ENCODE assay signal across 16 cellular contexts in genomic region chr7:56053993-56054392, GRCh38. TPM values are rescaled to one million over a fixed set of nuclear protein-coding genes. Genes with fewer than 3 reads are reported as not detected.
DNase-seq lines count a peak whose midpoint lies in the region; ATAC-seq and TF ChIP-seq lines count a peak whose summit lies in the region.
"Had no signal": no experiment of that assay in that cellular context is flagged by ENCODE, and none has a peak within 500 bp of the region (broad histone marks: within the 10 kb centered on the region; RNA-seq: fewer than 3 reads in every experiment).

No MANE protein-coding gene starts in this region.

- no peaks in the 10 kb centered on the region for H3K27me3 Mint-ChIP-seq in T-helper 1 cell treated with Interleukin-12 subunit alpha and Interleukin-12 subunit beta and Interleukin-4 antibody, amounts not matched to agents 30 μg/mL and 1 μg/mL, for 36 hours (ENCODE audit: low read depth)
- H3K27me3 Mint-ChIP-seq in H9 (ENCODE audit: low read depth) (no peaks in the 10 kb centered on the region), natural killer cell (ENCODE audit: low read depth in 2 of 2) (no peaks in the 10 kb centered on the region)
- H3K27me3 Mint-ChIP-seq in activated T-helper 1 cell treated with anti-CD3 and anti-CD28 coated beads, Interleukin-12 subunit alpha, Interleukin-12 subunit beta, Interleukin-2, Interleukin-4 antibody, amounts not matched to agents 30 ng/mL and 10 ng/mL and 1 ng/mL, durations not matched to agents 14 hours and 24 hours and 36 hours (ENCODE audit: insufficient read depth): no peaks in the 10 kb centered on the region

- no peak overlapping the region for H2AFZ ChIP-seq in H9 (ENCODE audit: low read length)

- peaks cover 28% of the 10 kb centered on the region for H3K4me1 Mint-ChIP-seq in T-helper 1 cell treated with Interleukin-12 subunit alpha and Interleukin-12 subunit beta and Interleukin-4 antibody, amounts not matched to agents 30 μg/mL and 1 μg/mL, for 36 hours (ENCODE audit: low read depth)
- H3K4me1 Mint-ChIP-seq in H9: peaks cover 7 to 25% of the 10 kb centered on the region in 2 experiments
- H3K4me1 Mint-ChIP-seq in activated T-helper 1 cell treated with anti-CD3 and anti-CD28 coated beads, Interleukin-12 subunit alpha, Interleukin-12 subunit beta, Interleukin-2, Interleukin-4 antibody, amounts not matched to agents 30 ng/mL and 10 ng/mL and 1 ng/mL, durations not matched to agents 14 hours and 24 hours and 36 hours (ENCODE audit: low read depth): peaks cover 51% of the 10 kb centered on the region
- H3K4me1 Mint-ChIP-seq in natural killer cell: peaks cover 4 to 18% of the 10 kb centered on the region in 2 donors

- peaks cover 5% of the 10 kb centered on the region for H3K79me1 ChIP-seq in H9 (ENCODE audit: insufficient read depth, low read depth, low read length, poor library complexity, severe bottlenecking)

- H3K36me3 Mint-ChIP-seq in T-helper 1 cell treated with Interleukin-12 subunit alpha and Interleukin-12 subunit beta and Interleukin-4 antibody, amounts not matched to agents 30 μg/mL and 1 μg/mL, for 36 hours (ENCODE audit: low read depth): peaks cover 40% of the 10 kb centered on the region
- peaks cover 58 to 70% (median 69%) of the 10 kb centered on the region in 3 experiments for H3K36me3 Mint-ChIP-seq in H9 (ENCODE audit: insufficient read depth in 1 of 3, low read depth in 3 of 3)
- peaks cover 49% of the 10 kb centered on the region for H3K36me3 Mint-ChIP-seq in activated T-helper 1 cell treated with anti-CD3 and anti-CD28 coated beads, Interleukin-12 subunit alpha, Interleukin-12 subunit beta, Interleukin-2, Interleukin-4 antibody, amounts not matched to agents 30 ng/mL and 10 ng/mL and 1 ng/mL, durations not matched to agents 14 hours and 24 hours and 36 hours (ENCODE audit: low read depth)
- H3K36me3 Mint-ChIP-seq in natural killer cell: peaks cover 6% of the 10 kb centered on the region

- no peak overlapping the region for H3K9ac ChIP-seq in H9 (ENCODE audit: extremely low read depth, insufficient read length, low read length)

- no peak overlapping the region for H2BK15ac ChIP-seq in H9 (ENCODE audit: low read depth, low read length)

- H2BK20ac ChIP-seq in H9 (ENCODE audit: low read depth, low read length, poor library complexity, severe bottlenecking): no peak overlapping the region

- no peak overlapping the region for H3K4me2 ChIP-seq in H9 (ENCODE audit: insufficient read depth, insufficient read length, low read length)

- no peak overlapping the region for H3K27ac ChIP-seq in H9 (ENCODE audit: insufficient read length, low read depth, low read length)
- H3K27ac ChIP-seq: SJCRH30 had no signal

- H3K14ac ChIP-seq in H9 (ENCODE audit: insufficient read depth, low read length): no peak overlapping the region

- no peak overlapping the region for H4K91ac ChIP-seq in H9 (ENCODE audit: insufficient read length, low read depth, low read length)

- no peak overlapping the region for H3K23ac ChIP-seq in H9 (ENCODE audit: insufficient read length, low read depth, low read length)

- H2BK12ac ChIP-seq in H9 (ENCODE audit: insufficient read length, low read depth, low read length): no peak overlapping the region

- TF ChIP-seq CTCF in H9 (conservative IDR thresholded peaks at IDR 0.05) (no peak), natural killer cell (IDR thresholded peaks at IDR 0.05) (no peak)

- H3K79me2 ChIP-seq in H9 (ENCODE audit: insufficient read depth, low read length): peaks cover 15% of the 10 kb centered on the region; the same call in 1 of the 2 replicates

- H3K56ac ChIP-seq in H9 (ENCODE audit: insufficient read length, low read depth, low read length): no peak overlapping the region

- intact Hi-C loops in activated T-helper 1 cell treated with anti-CD3 and anti-CD28 coated beads, Interleukin-12 subunit alpha, Interleukin-12 subunit beta, Interleukin-2, Interleukin-4 antibody, amounts not matched to agents 30 ng/mL and 10 ng/mL and 1 ng/mL, durations not matched to agents 14 hours and 24 hours and 36 hours (cut with micrococcal nuclease): loop anchor here (5.0 kb wide), 3 partner anchors 153 to 522 kb away; partner anchors contain the start of gene VOPP1
- intact Hi-C loops in natural killer cell (cut with micrococcal nuclease): loop anchor here (5.0 to 10.0 kb wide), 2 partner anchors 53 to 479 kb away; partner anchors contain the start of genes CHCHD2 and VOPP1
- intact Hi-C loops in left cardiac atrium (cut with DNase I): no loop called here

- ATAC-seq in natural killer cell: no peak
- no peak for ATAC-seq in GM21390 (IDR thresholded peaks at IDR 0.05; ENCODE audit: unreplicated experiment)
- no peak for ATAC-seq in left cardiac atrium

- no peak overlapping the region for H3K18ac ChIP-seq in H9 (ENCODE audit: insufficient read length, low read depth, low read length)

- H3K23me2 ChIP-seq in H9 (ENCODE audit: insufficient read length, low read depth, low read length, poor library complexity, severe bottlenecking): peaks cover 5% of the 10 kb centered on the region

- no peak overlapping the region for H3T11ph ChIP-seq in H9 (ENCODE audit: low read length)

- no CpG with 5 or more reads among the region's 2 CpGs for WGBS in H9 (ENCODE audit: extremely low coverage, insufficient read length, low lambda C conversion rate)

- no peak overlapping the region for H2BK5ac ChIP-seq in H9 (ENCODE audit: insufficient read length, low read length)

- no peak overlapping the region for H2BK120ac ChIP-seq in H9 (ENCODE audit: low read depth, low read length, poor library complexity, severe bottlenecking)

- H4K8ac ChIP-seq in H9 (replicated peaks; ENCODE audit: insufficient read length, low read depth, low read length): no peak overlapping the region

- no peaks in the 10 kb centered on the region for H3K9me3 Mint-ChIP-seq in T-helper 1 cell treated with Interleukin-12 subunit alpha and Interleukin-12 subunit beta and Interleukin-4 antibody, amounts not matched to agents 30 μg/mL and 1 μg/mL, for 36 hours
- H3K9me3 Mint-ChIP-seq in H9 (no peaks in the 10 kb centered on the region), natural killer cell (no peaks in the 10 kb centered on the region)
- no peaks in the 10 kb centered on the region for H3K9me3 Mint-ChIP-seq in activated T-helper 1 cell treated with anti-CD3 and anti-CD28 coated beads, Interleukin-12 subunit alpha, Interleukin-12 subunit beta, Interleukin-2, Interleukin-4 antibody, amounts not matched to agents 30 ng/mL and 10 ng/mL and 1 ng/mL, durations not matched to agents 14 hours and 24 hours and 36 hours

- no peak for DNase-seq in T-helper 1 cell
- DNase-seq in H9: no peak
- no peak for DNase-seq in activated T-helper 1 cell treated with anti-CD3 and anti-CD28 coated beads, Interleukin-12 subunit alpha, Interleukin-12 subunit beta, Interleukin-2, Interleukin-4 antibody, amounts not matched to agents 30 ng/mL and 10 ng/mL and 1 ng/mL, durations not matched to agents 14 hours and 24 hours and 36 hours (ENCODE audit: low spot score)
- no peak for DNase-seq in natural killer cell
- no peak for DNase-seq in Kasumi-1 (lab: John Stamatoyannopoulos, UW)
- no peak for DNase-seq in left cardiac atrium
- DNase-seq: activated CD4-positive, CD25-positive, alpha-beta regulatory T cell; activated naive CD4-positive, alpha-beta T cell; hippocampal formation; KG1; NCI-H187 treated with DMSO at 0.1 percent for 48 hours; NCI-H82; nucleus accumbens; SJCRH30 had no signal

- no peak overlapping the region for H3K4ac ChIP-seq in H9 (ENCODE audit: low read depth, low read length)

- peak overlapping the region; percentile 38 for H3K4me3 Mint-ChIP-seq in T-helper 1 cell treated with Interleukin-12 subunit alpha and Interleukin-12 subunit beta and Interleukin-4 antibody, amounts not matched to agents 30 μg/mL and 1 μg/mL, for 36 hours
- peak overlapping the region; percentile 32 to 60; a peak in 4 of 5 replicates for H3K4me3 Mint-ChIP-seq in H9
- H3K4me3 Mint-ChIP-seq in activated T-helper 1 cell treated with anti-CD3 and anti-CD28 coated beads, Interleukin-12 subunit alpha, Interleukin-12 subunit beta, Interleukin-2, Interleukin-4 antibody, amounts not matched to agents 30 ng/mL and 10 ng/mL and 1 ng/mL, durations not matched to agents 14 hours and 24 hours and 36 hours: peak overlapping the region; percentile 59
- peak overlapping the region; percentile 40 for H3K4me3 Mint-ChIP-seq in natural killer cell

- H3K27me3 ChIP-seq in H9 (ENCODE audit: insufficient read depth, low read length): no peaks in the 10 kb centered on the region
- H3K27me3 ChIP-seq: SJCRH30 had no signal

- H4K5ac ChIP-seq in H9 (ENCODE audit: insufficient read length, low read depth, low read length): no peak overlapping the region

- H3K4me1 ChIP-seq in H9 (ENCODE audit: insufficient read depth, low read length): no peaks in the 10 kb centered on the region; the same call in 1 of the 2 replicates

- H2AK5ac ChIP-seq in H9 (ENCODE audit: insufficient read length, low read length): no peak overlapping the region

- no peak overlapping the region for H3K27ac Mint-ChIP-seq in T-helper 1 cell treated with Interleukin-12 subunit alpha and Interleukin-12 subunit beta and Interleukin-4 antibody, amounts not matched to agents 30 μg/mL and 1 μg/mL, for 36 hours
- H3K27ac Mint-ChIP-seq in H9: peak overlapping the region in 2 of 3 experiments; percentile 61 to 83; a peak in 4 of 7 replicates
- H3K27ac Mint-ChIP-seq in activated T-helper 1 cell treated with anti-CD3 and anti-CD28 coated beads, Interleukin-12 subunit alpha, Interleukin-12 subunit beta, Interleukin-2, Interleukin-4 antibody, amounts not matched to agents 30 ng/mL and 10 ng/mL and 1 ng/mL, durations not matched to agents 14 hours and 24 hours and 36 hours: peak overlapping the region; percentile 23
- peak overlapping the region in 1 of 2 donors; percentile 43 for H3K27ac Mint-ChIP-seq in natural killer cell

- no peaks in the 10 kb centered on the region for H3K9me3 ChIP-seq in H9 (ENCODE audit: control insufficient read depth, low read depth, low read length)
- H3K9me3 ChIP-seq: SJCRH30 had no signal

- H4K20me1 ChIP-seq in H9 (ENCODE audit: control insufficient read depth, insufficient read depth, insufficient read length): no peaks in the 10 kb centered on the region

RNA-seq across cellular contexts. Expression of gene CCT6A, which starts 2.4 kb away (rescaled TPM):
- total RNA-seq in H9 (2021) (303 and 310 TPM in 2 replicates), natural killer cell (10 to 100 TPM; 48.1 to 65.3 (median 48.3) TPM), left cardiac atrium (10 to 100 TPM; 61.9 to 74.9 TPM)
- 308 TPM in 2 replicates for total RNA-seq in activated T-helper 1 cell treated with anti-CD3 and anti-CD28 coated beads, Interleukin-12 subunit alpha, Interleukin-12 subunit beta, Interleukin-2, Interleukin-4 antibody, amounts not matched to agents 30 ng/mL and 10 ng/mL and 1 ng/mL, durations not matched to agents 14 hours and 24 hours and 36 hours

RNA-seq across cellular contexts. Expression of gene PSPH, which starts 2.7 kb away (rescaled TPM):
- total RNA-seq in H9 (2021): 51.4 and 52.1 TPM in 2 replicates
- 17.3 and 19.3 TPM in 2 replicates for total RNA-seq in activated T-helper 1 cell treated with anti-CD3 and anti-CD28 coated beads, Interleukin-12 subunit alpha, Interleukin-12 subunit beta, Interleukin-2, Interleukin-4 antibody, amounts not matched to agents 30 ng/mL and 10 ng/mL and 1 ng/mL, durations not matched to agents 14 hours and 24 hours and 36 hours
- total RNA-seq in natural killer cell: 1 to 10 TPM; 2.8 to 4.1 (median 3.8) TPM
- 10 to 100 TPM in 1 of 2 donors, 1 to 10 TPM in 1; 7.5 to 13.3 TPM for total RNA-seq in left cardiac atrium

RNA-seq across cellular contexts. Expression of gene SUMF2, which starts 10.1 kb away (rescaled TPM):
- total RNA-seq in H9 (2021) (82.5 and 89.2 TPM in 2 replicates), natural killer cell (100 to 1,000 TPM; 130 to 147 (median 136) TPM), left cardiac atrium (10 to 100 TPM; 50.6 to 52.5 TPM)
- total RNA-seq in activated T-helper 1 cell treated with anti-CD3 and anti-CD28 coated beads, Interleukin-12 subunit alpha, Interleukin-12 subunit beta, Interleukin-2, Interleukin-4 antibody, amounts not matched to agents 30 ng/mL and 10 ng/mL and 1 ng/mL, durations not matched to agents 14 hours and 24 hours and 36 hours: 157 and 166 TPM in 2 replicates

RNA-seq across cellular contexts. Expression of gene PHKG1, which starts 38.8 kb away (rescaled TPM):
- total RNA-seq in H9 (2021) (0.42 and 0.64 TPM in 2 replicates), natural killer cell (1 to 10 TPM; 4.9 to 5.6 (median 5.0) TPM), left cardiac atrium (10 to 100 TPM; 21.9 to 25.3 TPM)
- total RNA-seq in activated T-helper 1 cell treated with anti-CD3 and anti-CD28 coated beads, Interleukin-12 subunit alpha, Interleukin-12 subunit beta, Interleukin-2, Interleukin-4 antibody, amounts not matched to agents 30 ng/mL and 10 ng/mL and 1 ng/mL, durations not matched to agents 14 hours and 24 hours and 36 hours: 3.4 and 4.3 TPM in 2 replicates

RNA-seq across cellular contexts. Expression of gene CHCHD2, which starts 52.3 kb away (rescaled TPM):
- 215 and 218 TPM in 2 replicates for total RNA-seq in H9 (2021)
- total RNA-seq in activated T-helper 1 cell treated with anti-CD3 and anti-CD28 coated beads, Interleukin-12 subunit alpha, Interleukin-12 subunit beta, Interleukin-2, Interleukin-4 antibody, amounts not matched to agents 30 ng/mL and 10 ng/mL and 1 ng/mL, durations not matched to agents 14 hours and 24 hours and 36 hours: 613 and 617 TPM in 2 replicates
- total RNA-seq in natural killer cell: 100 to 1,000 TPM; 176 to 224 (median 184) TPM
- total RNA-seq in left cardiac atrium: 100 to 1,000 TPM; 430 to 503 TPM

Comparison
In these comparisons a context has a peak if more than half of its experiments do, and no peak if none do; other contexts are left out.
1. intact Hi-C loops: an anchor here in activated T-helper 1 cell treated with anti-CD3 and anti-CD28 coated beads, Interleukin-12 subunit alpha, Interleukin-12 subunit beta, Interleukin-2, Interleukin-4 antibody, amounts not matched to agents 30 ng/mL and 10 ng/mL and 1 ng/mL, durations not matched to agents 14 hours and 24 hours and 36 hours (5.0 kb wide) and natural killer cell (5.0 to 10.0 kb wide); none called in left cardiac atrium.